ENCODE assay signal across 9 cellular contexts in the genomic region with DNA sequence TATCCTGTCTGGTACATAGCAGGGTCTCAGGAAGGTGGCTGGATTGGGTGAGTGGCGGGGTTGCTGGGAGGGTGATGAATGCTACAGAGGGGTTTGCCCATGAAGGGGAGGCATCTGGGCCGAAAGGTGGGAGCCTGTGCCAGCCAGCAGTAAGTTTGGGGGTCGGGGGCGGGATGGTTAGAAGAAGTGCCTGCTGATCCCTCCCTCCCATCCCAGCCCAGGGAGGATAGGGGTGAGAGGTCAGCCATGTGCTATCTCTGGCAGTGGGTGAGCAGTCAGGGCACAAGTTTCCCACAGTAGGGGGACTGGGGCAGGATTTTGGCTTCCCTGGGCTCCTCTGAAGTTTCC. TPM values are rescaled to one million over a fixed set of nuclear protein-coding genes. Genes with fewer than 3 reads are reported as not detected.
DNase-seq lines count a peak whose midpoint lies in the region; ATAC-seq and TF ChIP-seq lines count a peak whose summit lies in the region.
"Had no signal": no experiment of that assay in that cellular context is flagged by ENCODE, and none has a peak within 500 bp of the region (broad histone marks: within the 10 kb centered on the region; RNA-seq: fewer than 3 reads in every experiment).

No MANE protein-coding gene starts in this region.

- H3K27ac Mint-ChIP-seq in CD4-positive, alpha-beta T cell: peak overlapping the region; percentile 85
- H3K27ac Mint-ChIP-seq in chondrocyte (ENCODE audit: unreplicated experiment): peak overlapping the region; percentile 80

- no peaks in the 10 kb centered on the region for H3K9me3 ChIP-seq in CD4-positive, alpha-beta T cell (ENCODE audit: control insufficient read depth, low read length)
- no peaks in the 10 kb centered on the region for H3K9me3 ChIP-seq in osteoblast (ENCODE audit: low read depth, low read length)

- CTCF ChIA-PET in CD4-positive, alpha-beta T cell (lab: Charles Lee): interaction anchor here (1.6 to 1.8 kb wide), 3 partner anchors 11 to 48 kb away, joined by 9 to 17 read pairs (median 10); no protein-coding TSS in a partner anchor

- peaks cover 45% of the 10 kb centered on the region for H3K79me2 ChIP-seq in osteoblast (ENCODE audit: insufficient read depth, low read length)

- no peak for TF ChIP-seq CTCF in CD4-positive, alpha-beta T cell (IDR thresholded peaks at IDR 0.05)
- TF ChIP-seq CTCF in chondrocyte (IDR thresholded peaks at IDR 0.05) (no peak), osteoblast (IDR thresholded peaks at IDR 0.05; ENCODE audit: extremely low read depth, low read depth, low read length) (no peak)

- H3K36me3 Mint-ChIP-seq in CD4-positive, alpha-beta T cell (ENCODE audit: low read depth): no peaks in the 10 kb centered on the region
- H3K36me3 Mint-ChIP-seq in chondrocyte (ENCODE audit: low read depth): no peaks in the 10 kb centered on the region

- H3K4me3 ChIP-seq in Jurkat, Clone E6-1 (ENCODE audit: low read length): peak overlapping the region; percentile 49
- H3K4me3 ChIP-seq in osteoblast (ENCODE audit: insufficient read depth, low read length): peak overlapping the region; percentile 22

- peaks cover 78% of the 10 kb centered on the region for H3K4me1 ChIP-seq in osteoblast (ENCODE audit: insufficient read depth, low read length)

- no peaks in the 10 kb centered on the region for H3K36me3 ChIP-seq in osteoblast (ENCODE audit: insufficient read depth, low read length)

- H3K4me1 Mint-ChIP-seq in CD4-positive, alpha-beta T cell (ENCODE audit: low read depth): peaks cover 96% of the 10 kb centered on the region
- H3K4me1 Mint-ChIP-seq in chondrocyte (ENCODE audit: low read depth): peaks cover 62% of the 10 kb centered on the region

- no peaks in the 10 kb centered on the region for H3K27me3 Mint-ChIP-seq in CD4-positive, alpha-beta T cell
- no peaks in the 10 kb centered on the region for H3K27me3 Mint-ChIP-seq in chondrocyte (ENCODE audit: low read depth)

- H3K4me3 Mint-ChIP-seq in CD4-positive, alpha-beta T cell: peak overlapping the region; percentile 95
- H3K4me3 Mint-ChIP-seq in chondrocyte (ENCODE audit: unreplicated experiment): no peak overlapping the region

- H4K20me1 ChIP-seq in osteoblast (ENCODE audit: insufficient read depth, low read length): no peaks in the 10 kb centered on the region

- no peaks in the 10 kb centered on the region for H3K27me3 ChIP-seq in CD4-positive, alpha-beta T cell (ENCODE audit: control insufficient read depth, insufficient read depth, low read length)
- H3K27me3 ChIP-seq in osteoblast (ENCODE audit: insufficient read depth, low read length): no peaks in the 10 kb centered on the region

- no peak for ATAC-seq in CD4-positive, alpha-beta T cell (ENCODE audit: poor library complexity)
- ATAC-seq in GM21717 (IDR thresholded peaks at IDR 0.05; ENCODE audit: unreplicated experiment): no peak
- ATAC-seq in HG02571 (IDR thresholded peaks at IDR 0.05; ENCODE audit: unreplicated experiment): no peak

- DNase-seq in CD4-positive, alpha-beta T cell: no peak
- no peak for DNase-seq in Jurkat, Clone E6-1 (ENCODE audit: low read depth, low spot score)
- DNase-seq in chondrocyte (ENCODE audit: low spot score): no peak
- no peak for DNase-seq in osteoblast (ENCODE audit: insufficient read length, low spot score, missing footprints)
- no peak for DNase-seq in NCI-H128 (lab: John Stamatoyannopoulos, UW; ENCODE audit: unreplicated experiment)
- DNase-seq in LoVo (ENCODE audit: low spot score): no peak
- DNase-seq: NCI-H2029 had no signal

- H3K4me2 ChIP-seq in osteoblast (ENCODE audit: insufficient read depth, low read length): peak overlapping the region; percentile 56

- POLR2A ChIA-PET in CD4-positive, alpha-beta T cell (lab: Charles Lee): interaction anchor here (1.9 to 7.0 kb wide), 3 partner anchors 10 to 43 kb away, joined by 6 to 54 read pairs (median 39); no protein-coding TSS in a partner anchor

- peak overlapping the region; percentile 70 for H3K27ac ChIP-seq in CD4-positive, alpha-beta T cell (ENCODE audit: low read depth, low read length)
- H3K27ac ChIP-seq in osteoblast (ENCODE audit: low read depth, low read length): peak overlapping the region; percentile 89

- H2AFZ ChIP-seq in osteoblast (ENCODE audit: low read length): no peak overlapping the region

- H3K9me3 Mint-ChIP-seq in CD4-positive, alpha-beta T cell: no peaks in the 10 kb centered on the region
- no peaks in the 10 kb centered on the region for H3K9me3 Mint-ChIP-seq in chondrocyte (ENCODE audit: low read depth)

- intact Hi-C loops in CD4-positive, alpha-beta T cell (cut with DNase I, micrococcal nuclease): loop anchor here (2.0 to 10.0 kb wide), 3 partner anchors 28 to 786 kb away; no protein-coding TSS in a partner anchor

RNA-seq across cellular contexts. Expression of gene CD82, which starts 2.9 kb away (rescaled TPM):
- 10 to 100 TPM; 33.8 to 37.3 TPM for total RNA-seq in CD4-positive, alpha-beta T cell
- polyA plus RNA-seq in Jurkat, Clone E6-1 (2012; ENCODE audit: insufficient read depth, insufficient read length): 130 TPM
- 14.4 to 46.6 TPM (median 17.0 TPM) in 3 replicates for total RNA-seq in chondrocyte
- 14.7 and 23.2 TPM in 2 replicates for total RNA-seq in osteoblast
